Comparison of ENCODE assay signal across 23 cellular contexts in genomic region chr15:85633859-85634258, GRCh38.
DNase-seq lines count a peak whose midpoint lies in the region; ATAC-seq and TF ChIP-seq lines count a peak whose summit lies in the region.
"Had no signal": no experiment of that assay in that cellular context is flagged by ENCODE, and none has a peak within 500 bp of the region (broad histone marks: within the 10 kb centered on the region; RNA-seq: fewer than 3 reads in every experiment).

No MANE protein-coding gene starts in this region.

- H3K27ac ChIP-seq in KMS-11 (peak overlapping the region; percentile 53), neutrophil (peak overlapping the region; percentile 65)

- H3K79me2 ChIP-seq in KMS-11 (ENCODE audit: insufficient read depth, low read depth) = no peaks in the 10 kb centered on the region

- ATAC-seq in activated naive CD8-positive, alpha-beta T cell treated with anti-CD3 and anti-CD28 coated beads, Interleukin-2, amount 50 U/mL, for 24 hours = no peak
- ATAC-seq in T-helper 17 cell = no peak
- ATAC-seq: Right ventricle myocardium inferior had no signal

- TF ChIP-seq CTCF in KMS-11 (conservative IDR thresholded peaks at IDR 0.05; ENCODE audit: low read depth, low read length) (no peak), neutrophil (IDR thresholded peaks at IDR 0.05) (no peak), HFFc6 (IDR thresholded peaks at IDR 0.05) (no peak)

- H3K36me3 Mint-ChIP-seq in activated naive CD8-positive, alpha-beta T cell treated with anti-CD3 and anti-CD28 coated beads for 36 hours = peaks cover 14% of the 10 kb centered on the region
- H3K36me3 Mint-ChIP-seq in activated naive CD8-positive, alpha-beta T cell treated with anti-CD3 and anti-CD28 coated beads, Interleukin-2, amount 50 U/mL, for 24 hours (ENCODE audit: low read depth) = peaks cover 9% of the 10 kb centered on the region
- H3K36me3 Mint-ChIP-seq in T-helper 17 cell (ENCODE audit: low read depth) (peaks cover 5% of the 10 kb centered on the region), HFFc6 (ENCODE audit: low read depth) (peaks cover 4% of the 10 kb centered on the region; the same call in 1 of the 2 replicates)

- no peaks in the 10 kb centered on the region for H4K20me1 ChIP-seq in KMS-11 (ENCODE audit: insufficient read depth)

- no peak overlapping the region for H3K4me3 Mint-ChIP-seq in activated naive CD8-positive, alpha-beta T cell treated with anti-CD3 and anti-CD28 coated beads for 36 hours
- no peak overlapping the region for H3K4me3 Mint-ChIP-seq in activated naive CD8-positive, alpha-beta T cell treated with anti-CD3 and anti-CD28 coated beads, Interleukin-2, amount 50 U/mL, for 24 hours
- no peak overlapping the region for H3K4me3 Mint-ChIP-seq in T-helper 17 cell
- no peak overlapping the region for H3K4me3 Mint-ChIP-seq in HFFc6

- H3K9me3 ChIP-seq in T-helper 17 cell (ENCODE audit: control insufficient read depth, low read length, poor library complexity, severe bottlenecking) (no peaks in the 10 kb centered on the region), neutrophil (no peaks in the 10 kb centered on the region)
- H3K9me3 ChIP-seq: Caco-2 had no signal

- H3K4me1 ChIP-seq in KMS-11 (ENCODE audit: low read depth, poor library complexity, severe bottlenecking) = peaks cover 21% of the 10 kb centered on the region
- H3K4me1 ChIP-seq in neutrophil (ENCODE audit: control insufficient read depth in 1 of 2, insufficient read depth in 1 of 2, low read depth in 1 of 2, low read length in 1 of 2) = peaks cover 45 to 48% of the 10 kb centered on the region in 2 experiments

- no peak overlapping the region for H3K9ac ChIP-seq in KMS-11

- H3K36me3 ChIP-seq in KMS-11 (ENCODE audit: insufficient read depth) = no peaks in the 10 kb centered on the region
- H3K36me3 ChIP-seq in neutrophil = peaks cover 5% of the 10 kb centered on the region

- H3K27me3 Mint-ChIP-seq in activated naive CD8-positive, alpha-beta T cell treated with anti-CD3 and anti-CD28 coated beads for 36 hours = no peaks in the 10 kb centered on the region
- no peaks in the 10 kb centered on the region for H3K27me3 Mint-ChIP-seq in activated naive CD8-positive, alpha-beta T cell treated with anti-CD3 and anti-CD28 coated beads, Interleukin-2, amount 50 U/mL, for 24 hours
- H3K27me3 Mint-ChIP-seq in T-helper 17 cell = no peaks in the 10 kb centered on the region
- peaks cover 1% of the 10 kb centered on the region; the same call in 1 of the 2 replicates for H3K27me3 Mint-ChIP-seq in HFFc6 (ENCODE audit: insufficient read depth)
- H3K27me3 Mint-ChIP-seq: CD4-positive, alpha-beta memory T cell; IgD-negative memory B cell had no signal

- H3K27me3 ChIP-seq in KMS-11 (ENCODE audit: insufficient read depth, low read depth) (no peaks in the 10 kb centered on the region), neutrophil (no peaks in the 10 kb centered on the region)

- H3K9me3 Mint-ChIP-seq in activated naive CD8-positive, alpha-beta T cell treated with anti-CD3 and anti-CD28 coated beads for 36 hours = no peaks in the 10 kb centered on the region
- H3K9me3 Mint-ChIP-seq in activated naive CD8-positive, alpha-beta T cell treated with anti-CD3 and anti-CD28 coated beads, Interleukin-2, amount 50 U/mL, for 24 hours = no peaks in the 10 kb centered on the region
- H3K9me3 Mint-ChIP-seq in HFFc6 = no peaks in the 10 kb centered on the region
- H3K9me3 Mint-ChIP-seq: IgD-negative memory B cell had no signal

- H3K4me2 ChIP-seq in KMS-11 = peak overlapping the region; percentile 50

- H2AFZ ChIP-seq in KMS-11 (ENCODE audit: low read depth) = no peak overlapping the region

- DNase-seq in activated naive CD8-positive, alpha-beta T cell treated with anti-CD3 and anti-CD28 coated beads for 36 hours = no peak
- no peak for DNase-seq in activated naive CD8-positive, alpha-beta T cell treated with anti-CD3 and anti-CD28 coated beads, Interleukin-2, amount 50 U/mL, for 24 hours
- DNase-seq in T-helper 17 cell = no peak
- DNase-seq in occipital lobe (lab: John Stamatoyannopoulos, UW) = no peak
- no peak for DNase-seq in NCI-H226
- DNase-seq in HFFc6 = no peak
- DNase-seq: Caco-2; CD4-positive, alpha-beta memory T cell; DND-41; GOT3; HCEC 1CT; Kasumi-1; NCI-H1092; NCI-H1436; NCI-H187 treated with DMSO at 0.1 percent for 48 hours; NCI-H510A treated with DMSO at 0.1 percent for 48 hours; NCI-H748 treated with DMSO at 0.1 percent for 48 hours; NK-92 treated with Interleukin-12 subunit alpha and Interleukin-12 subunit beta, amount 100 ng/mL, for 24 hours; OCI-M1 had no signal

- H3K4me1 Mint-ChIP-seq in activated naive CD8-positive, alpha-beta T cell treated with anti-CD3 and anti-CD28 coated beads for 36 hours = peaks cover 23% of the 10 kb centered on the region
- H3K4me1 Mint-ChIP-seq in activated naive CD8-positive, alpha-beta T cell treated with anti-CD3 and anti-CD28 coated beads, Interleukin-2, amount 50 U/mL, for 24 hours = peaks cover 26% of the 10 kb centered on the region
- H3K4me1 Mint-ChIP-seq in T-helper 17 cell (peaks cover 29% of the 10 kb centered on the region), HFFc6 (ENCODE audit: low read depth) (peaks cover 28% of the 10 kb centered on the region)

- H3K27ac Mint-ChIP-seq in activated naive CD8-positive, alpha-beta T cell treated with anti-CD3 and anti-CD28 coated beads for 36 hours = peak overlapping the region; percentile 45
- H3K27ac Mint-ChIP-seq in activated naive CD8-positive, alpha-beta T cell treated with anti-CD3 and anti-CD28 coated beads, Interleukin-2, amount 50 U/mL, for 24 hours = no peak overlapping the region
- H3K27ac Mint-ChIP-seq in T-helper 17 cell (peak overlapping the region; percentile 32), HFFc6 (no peak overlapping the region)

- H3K4me3 ChIP-seq in KMS-11 (IDR thresholded peaks at IDR 0.05; ENCODE audit: insufficient read depth, low read depth, low read length) (no peak overlapping the region), neutrophil (ENCODE audit: low read depth in 1 of 2, low read length in 1 of 2) (no peak overlapping the region)

Comparison
In these comparisons a context has a peak if more than half of its experiments do, and no peak if none do; other contexts are left out.
1. H3K27ac Mint-ChIP-seq: peak in activated naive CD8-positive, alpha-beta T cell treated with anti-CD3 and anti-CD28 coated beads for 36 hours (single experiment) and T-helper 17 cell (single experiment); none in activated naive CD8-positive, alpha-beta T cell treated with anti-CD3 and anti-CD28 coated beads, Interleukin-2, amount 50 U/mL, for 24 hours (single experiment) and HFFc6 (single experiment).